2 cellular contexts compared by ENCODE assay signal in genomic region chr10:57979986-57980385, GRCh38.
TF ChIP-seq lines count a peak whose summit lies in the region.

No MANE protein-coding gene starts in this region.

TF ChIP-seq in GM23338, 12 proteins besides CTCF, POLR2A, EP300 and RAD21:
- TF ChIP-seq ETS1 (IDR thresholded peaks at IDR 0.05): no peak
- TF ChIP-seq NANOG (IDR thresholded peaks at IDR 0.05; ENCODE audit: borderline replicate concordance): no peak
- no peak for TF ChIP-seq STAT1 (IDR thresholded peaks at IDR 0.05; ENCODE audit: unreplicated experiment)
- TF ChIP-seq ZNF462 (CRISPR knock-in tag; IDR thresholded peaks at IDR 0.05): no peak
- no peak for TF ChIP-seq JUNB (IDR thresholded peaks at IDR 0.05; ENCODE audit: unreplicated experiment)
- no peak for TF ChIP-seq REST (IDR thresholded peaks at IDR 0.05; ENCODE audit: unreplicated experiment)
- TF ChIP-seq ZNF331 (CRISPR knock-in tag; IDR thresholded peaks at IDR 0.05; ENCODE audit: low read depth): no peak
- no peak for TF ChIP-seq ZNF114 (CRISPR knock-in tag; IDR thresholded peaks at IDR 0.05)
- TF ChIP-seq POLR2AphosphoS5 (IDR thresholded peaks at IDR 0.05; ENCODE audit: low read depth): no peak
- TF ChIP-seq EZH2phosphoT487 (IDR thresholded peaks at IDR 0.05; ENCODE audit: unreplicated experiment): no peak

TF ChIP-seq in H1, 55 proteins besides CTCF, POLR2A, EP300 and RAD21 (continued from another document):
- TF ChIP-seq CTBP2 (IDR thresholded peaks at IDR 0.05; ENCODE audit: borderline replicate concordance, insufficient read depth, insufficient read length, low read length) (no peak), BRCA1 (IDR thresholded peaks at IDR 0.05; ENCODE audit: low read depth, low read length) (no peak), SIRT6 (IDR thresholded peaks at IDR 0.05; ENCODE audit: low read length) (no peak), TEAD4 (IDR thresholded peaks at IDR 0.05; ENCODE audit: low read depth, low read length) (no peak), RNF2 (IDR thresholded peaks at IDR 0.05; ENCODE audit: borderline replicate concordance, low read depth, low read length, missing control alignments, poor library complexity, severe bottlenecking) (no peak), GABPA (IDR thresholded peaks at IDR 0.05; ENCODE audit: borderline replicate concordance, insufficient read depth, low read length) (no peak)
